10 cellular contexts compared by ENCODE assay signal in genomic region chr17:34406196-34406595, GRCh38. TPM values are rescaled to one million over a fixed set of nuclear protein-coding genes. Genes with fewer than 3 reads are reported as not detected.
"Had no signal": no experiment of that assay in that cellular context is flagged by ENCODE, and none has a peak within 500 bp of the region (broad histone marks: within the 10 kb centered on the region; RNA-seq: fewer than 3 reads in every experiment).

No MANE protein-coding gene starts in this region.

- ATAC-seq: HCT116, K562 had no signal

- H3K9ac ChIP-seq: GM23248 had no signal

- DNase-seq: GM23248, GOT3, H7, IMR-90, KG1 had no signal

- H3K9me3 ChIP-seq: HAP-1 had no signal

- H2AFZ ChIP-seq: GM23248 had no signal

- H3K36me3 ChIP-seq: HAP-1 had no signal

- H3K4me3 ChIP-seq: GM23248, HAP-1, K562 had no signal

- H3K27ac ChIP-seq: GM23248, HL-60 had no signal

RNA-seq across cellular contexts. Expression of gene CCL1, which starts 43.2 kb away (rescaled TPM):
- total RNA-seq: GM23248, H4, H7, IMR-90, K562 had no signal
- polyA plus RNA-seq: GM23248, IMR-90 had no signal

RNA-seq across cellular contexts. Expression of gene CCL13, which starts 49.9 kb away (rescaled TPM):
- total RNA-seq: GM23248, H4, H7, K562 had no signal
- polyA plus RNA-seq: GM23248, IMR-90, K562 had no signal
